Comparison of ENCODE assay signal across 8 cellular contexts in genomic region chr4:53490965-53491622, GRCh38.
DNase-seq lines count a peak whose midpoint lies in the region; ATAC-seq and TF ChIP-seq lines count a peak whose summit lies in the region.

No MANE protein-coding gene starts in this region.

- no peaks in the 10 kb centered on the region for H3K9me2 ChIP-seq in hepatocyte (replicated peaks; ENCODE audit: insufficient read depth)

- WGBS in hepatocyte (ENCODE audit: low lambda C conversion rate, missing lambda C conversion rate): 44% methylated on average over 3 of the region's 3 CpGs

- H3K4me3 ChIP-seq in MG63: no peak overlapping the region
- no peak overlapping the region for H3K4me3 ChIP-seq in hepatocyte
- no peak overlapping the region for H3K4me3 ChIP-seq in thoracic aorta

- no peaks in the 10 kb centered on the region for H4K20me1 ChIP-seq in hepatocyte (ENCODE audit: insufficient read depth, poor library complexity, severe bottlenecking)

- ATAC-seq in thoracic aorta (ENCODE audit: insufficient number of reproducible peaks, low FRiP score, low read depth) (peak; percentile 80), GM21737 (IDR thresholded peaks at IDR 0.05; ENCODE audit: unreplicated experiment) (no peak)

- no peak overlapping the region for H2AFZ ChIP-seq in hepatocyte

- H3K9me3 ChIP-seq in MG63 (no peaks in the 10 kb centered on the region), hepatocyte (ENCODE audit: low read depth) (no peaks in the 10 kb centered on the region), thoracic aorta (no peaks in the 10 kb centered on the region)

- DNase-seq in NCI-H1092 treated with DMSO at 0.1 percent for 48 hours (lab: John Stamatoyannopoulos, UW) (peak; percentile 7), NCI-H1092 (lab: John Stamatoyannopoulos, UW) (no peak), MG63 (peak; percentile 88), amniotic epithelial cell (ENCODE audit: low read depth) (peak; percentile 95), hepatocyte (ENCODE audit: low spot score) (peak; percentile 77), thoracic aorta (ENCODE audit: low spot score) (no peak), activated gamma-delta T cell (lab: John Stamatoyannopoulos, UW) (no peak)

- peak overlapping the region; percentile 36 for H3K4me2 ChIP-seq in hepatocyte

- H3K27me3 ChIP-seq in MG63: no peaks in the 10 kb centered on the region
- H3K27me3 ChIP-seq in hepatocyte: no peaks in the 10 kb centered on the region
- H3K27me3 ChIP-seq in thoracic aorta (replicated peaks; ENCODE audit: insufficient read depth): no peaks in the 10 kb centered on the region

- peak overlapping the region; percentile 83 for H3K27ac ChIP-seq in hepatocyte
- no peak overlapping the region for H3K27ac ChIP-seq in thoracic aorta

- H3K4me1 ChIP-seq in hepatocyte (ENCODE audit: insufficient read depth) (no peaks in the 10 kb centered on the region), thoracic aorta (ENCODE audit: control insufficient read depth in 1 of 2, low read depth in 2 of 2) (peaks cover 0 to 4% of the 10 kb centered on the region in 2 donors)

- H3K79me2 ChIP-seq in hepatocyte: no peaks in the 10 kb centered on the region

- TF ChIP-seq CTCF in hepatocyte (IDR thresholded peaks at IDR 0.05; ENCODE audit: poor library complexity) (peak; percentile 72), thoracic aorta (IDR thresholded peaks at IDR 0.05) (peak; percentile 65)

- peaks cover 7% of the 10 kb centered on the region for H3K36me3 ChIP-seq in MG63
- H3K36me3 ChIP-seq in hepatocyte (replicated peaks; ENCODE audit: insufficient read depth, low read depth): no peaks in the 10 kb centered on the region
- H3K36me3 ChIP-seq in thoracic aorta: no peaks in the 10 kb centered on the region

Comparison
In these comparisons a context has a peak if more than half of its experiments do, and no peak if none do; other contexts are left out.
1. DNase-seq: peak in NCI-H1092 treated with DMSO at 0.1 percent for 48 hours (single experiment), MG63 (single experiment), amniotic epithelial cell (single experiment) and hepatocyte (single experiment); none in NCI-H1092 (single experiment), thoracic aorta (single experiment) and activated gamma-delta T cell (single experiment).